In genomic region chr19:40612831-40613668, GRCh38 we compare ENCODE assay signal across 7 cellular contexts. TPM values are rescaled to one million over a fixed set of nuclear protein-coding genes. Genes with fewer than 3 reads are reported as not detected.
DNase-seq lines count a peak whose midpoint lies in the region; ATAC-seq, FAIRE-seq and TF ChIP-seq lines count a peak whose summit lies in the region.

No MANE protein-coding gene starts in this region.

- H3K79me2 ChIP-seq in keratinocyte (ENCODE audit: control insufficient read depth, insufficient read depth, low read length) (peaks cover 17% of the 10 kb centered on the region), PC-3 (ENCODE audit: low read length) (no peaks in the 10 kb centered on the region)

- peaks cover 2% of the 10 kb centered on the region for H3K36me3 ChIP-seq in H7 (replicated peaks; ENCODE audit: control insufficient read depth, insufficient read depth, low read length)
- H3K36me3 ChIP-seq in adipocyte (ENCODE audit: control insufficient read depth, insufficient read depth, low read length, severe bottlenecking) = no peaks in the 10 kb centered on the region
- H3K36me3 ChIP-seq in keratinocyte (ENCODE audit: control insufficient read depth in 2 of 2, extremely low read depth in 1 of 2, insufficient read depth in 2 of 2, low read length in 2 of 2) = peaks cover 5 to 8% of the 10 kb centered on the region in 2 experiments
- H3K36me3 ChIP-seq in PC-3 (ENCODE audit: low read depth, low read length) = no peaks in the 10 kb centered on the region

- H3K9me2 ChIP-seq in PC-3 (replicated peaks; ENCODE audit: low read length) = no peaks in the 10 kb centered on the region

- peaks cover 40% of the 10 kb centered on the region for H3K27me3 ChIP-seq in H7 (ENCODE audit: control insufficient read depth, insufficient read depth, low read length)
- H3K27me3 ChIP-seq in adipocyte (replicated peaks; ENCODE audit: control insufficient read depth, insufficient read depth, low read length) = no peaks in the 10 kb centered on the region
- no peaks in the 10 kb centered on the region for H3K27me3 ChIP-seq in keratinocyte (ENCODE audit: control insufficient read depth, extremely low read depth, insufficient read depth, low read length)
- no peaks in the 10 kb centered on the region for H3K27me3 ChIP-seq in PC-3 (ENCODE audit: low read length)

- H3K9me1 ChIP-seq in keratinocyte (ENCODE audit: control insufficient read depth, extremely low read depth, insufficient read depth, low read length) = no peaks in the 10 kb centered on the region

- H4K20me1 ChIP-seq in keratinocyte (ENCODE audit: control insufficient read depth, extremely low read depth, insufficient read depth, low read length) = no peaks in the 10 kb centered on the region
- H4K20me1 ChIP-seq in PC-3 (ENCODE audit: low read length) = no peaks in the 10 kb centered on the region

- CTCF ChIA-PET in PC-3 (lab: Charles Lee) = no interaction called here

- POLR2A ChIA-PET in PC-3 (lab: Charles Lee; ENCODE audit: unreplicated experiment) = no interaction called here

- no peak overlapping the region for H3K9ac ChIP-seq in adipocyte (ENCODE audit: low read length)
- peak overlapping the region; percentile 84 for H3K9ac ChIP-seq in keratinocyte (ENCODE audit: control insufficient read depth, extremely low read depth, insufficient read depth, low read length)
- H3K9ac ChIP-seq in PC-3 (ENCODE audit: low read length) = no peak overlapping the region

- dilution Hi-C loops in keratinocyte (cut with MboI; ENCODE audit: extremely low pct_ligation_motif_present, low sequenced_read_pairs) = no loop called here

- peak overlapping the region; percentile 84 for H3K4me3 ChIP-seq in H7 (ENCODE audit: insufficient read depth, low read depth, low read length)
- peak overlapping the region; percentile 90 for H3K4me3 ChIP-seq in adipocyte (ENCODE audit: low read length)
- H3K4me3 ChIP-seq in keratinocyte (ENCODE audit: control insufficient read depth in 2 of 3, extremely low read depth in 1 of 3, insufficient read depth in 2 of 3, low read depth in 1 of 3, low read length in 3 of 3) = peak overlapping the region; percentile 58 to 90 (median 83)
- no peak overlapping the region for H3K4me3 ChIP-seq in PC-3 (ENCODE audit: low read length)

- FAIRE-seq in keratinocyte (lab: Jason Lieb, UNC) = no peak

- no peaks in the 10 kb centered on the region for H3F3A ChIP-seq in PC-3 (ENCODE audit: low read length, unreplicated experiment)

- H3K4me2 ChIP-seq in keratinocyte (ENCODE audit: control insufficient read depth, extremely low read depth, insufficient read depth, low read depth, low read length) (peak overlapping the region; percentile 92), PC-3 (ENCODE audit: low read length) (no peak overlapping the region)

- DNase-seq in H7 (peak; percentile 98), SKM-1 (lab: John Stamatoyannopoulos, UW; ENCODE audit: unreplicated experiment) (peak; percentile 76), adipocyte (ENCODE audit: low read depth) (peak; percentile 41), keratinocyte (ENCODE audit: low read depth, low spot score) (no peak), PC-3 (no peak)
- peak; percentile 69 to 84 (median 70) for DNase-seq in stimulated activated CD4-positive, alpha-beta T cell treated with anti-CD3 and anti-CD28 coated beads, TNF-alpha, amount 100 ng/mL, for 24 hours (ENCODE audit: low read depth in 3 of 3)

- no peak for TF ChIP-seq CTCF in keratinocyte (optimal IDR thresholded peaks at IDR 0.05 in 1 of 3, IDR thresholded peaks at IDR 0.05 in 1 of 3, conservative IDR thresholded peaks at IDR 0.05 in 1 of 3; ENCODE audit: extremely low read depth in 1 of 3, insufficient read depth in 2 of 3, low read length in 3 of 3)
- no peak for TF ChIP-seq CTCF in PC-3 (conservative IDR thresholded peaks at IDR 0.05; ENCODE audit: low read depth, low read length)

- H2AFZ ChIP-seq in keratinocyte (ENCODE audit: control insufficient read depth, low read length) = peak overlapping the region; percentile 82
- no peak overlapping the region for H2AFZ ChIP-seq in PC-3 (ENCODE audit: low read length)

- H3K27ac ChIP-seq in keratinocyte (ENCODE audit: control insufficient read depth, insufficient read depth, low read length) = peak overlapping the region; percentile 91
- no peak overlapping the region for H3K27ac ChIP-seq in PC-3 (ENCODE audit: low read length)

- no TSS peak for BruUV-seq in PC-3 (replicated peaks; lab: Mats Ljungman, UMichigan)

- H3K9me3 ChIP-seq in adipocyte (ENCODE audit: control insufficient read depth, low read length) (no peaks in the 10 kb centered on the region), keratinocyte (ENCODE audit: control insufficient read depth, low read depth, low read length) (no peaks in the 10 kb centered on the region), PC-3 (ENCODE audit: low read length) (no peaks in the 10 kb centered on the region)

- intact Hi-C loops in PC-3 (cut with micrococcal nuclease) = no loop called here

- H3K4me1 ChIP-seq in adipocyte (ENCODE audit: control insufficient read depth, insufficient read depth, low read length) (no peaks in the 10 kb centered on the region), keratinocyte (ENCODE audit: control insufficient read depth, extremely low read depth, insufficient read depth, low read length) (peaks cover 40% of the 10 kb centered on the region), PC-3 (ENCODE audit: insufficient read depth, low read length) (peaks cover 18% of the 10 kb centered on the region)

- ATAC-seq in HG03469 (IDR thresholded peaks at IDR 0.05; ENCODE audit: unreplicated experiment) = no peak
- ATAC-seq in PC-3 = no peak

RNA-seq across cellular contexts. Expression of gene LTBP4, which starts 11.9 kb away (rescaled TPM):
- 54.6 and 83.1 TPM in 2 replicates for total RNA-seq in H7 (2014; rRNA removed; shearing (Covaris generic))
- polyA plus RNA-seq in keratinocyte = 25.9 to 48.0 TPM (median 29.6 TPM) in 3 replicates
- 18.4 TPM for polyA plus RNA-seq in keratinocyte (2011; ENCODE audit: low read depth)
- polyA plus RNA-seq in keratinocyte (2011; cell fraction: cytosol; rRNA removed) = 16.2 and 40.9 TPM in 2 replicates
- polyA plus RNA-seq in keratinocyte (2011; cell fraction: nucleus; rRNA removed) = 171 and 248 TPM in 2 replicates
- polyA plus RNA-seq in keratinocyte (2012; ENCODE audit: low replicate concordance) = 67.3 and 104 TPM in 2 replicates
- polyA minus RNA-seq in keratinocyte = 23.7 to 113 TPM (median 33.0 TPM) in 3 replicates
- polyA minus RNA-seq in keratinocyte (2011; cell fraction: cytosol; rRNA and poly(A)+ RNA removed) = 63.9 TPM
- polyA minus RNA-seq in keratinocyte (2011; cell fraction: nucleus; rRNA and poly(A)+ RNA removed) = 56.5 and 60.9 TPM in 2 replicates
- total RNA-seq in PC-3 (2014; rRNA removed) = 8.9 and 16.7 TPM in 2 replicates

RNA-seq across cellular contexts. Expression of gene SHKBP1, which starts 36.4 kb away (rescaled TPM):
- total RNA-seq in H7 (2014; rRNA removed; shearing (Covaris generic)) = 52.3 and 58.2 TPM in 2 replicates
- polyA plus RNA-seq in keratinocyte = 20.2 to 41.3 TPM (median 27.2 TPM) in 3 replicates
- 27.1 TPM for polyA plus RNA-seq in keratinocyte (2011; ENCODE audit: low read depth)
- polyA plus RNA-seq in keratinocyte (2011; cell fraction: cytosol; rRNA removed) = 25.3 and 42.4 TPM in 2 replicates
- 36.2 and 53.8 TPM in 2 replicates for polyA plus RNA-seq in keratinocyte (2011; cell fraction: nucleus; rRNA removed)
- polyA plus RNA-seq in keratinocyte (2012; ENCODE audit: low replicate concordance) = 45.0 and 60.3 TPM in 2 replicates
- 50.2 to 86.6 TPM (median 52.0 TPM) in 3 replicates for polyA minus RNA-seq in keratinocyte
- 144 TPM for polyA minus RNA-seq in keratinocyte (2011; cell fraction: cytosol; rRNA and poly(A)+ RNA removed)
- 31.9 and 39.0 TPM in 2 replicates for polyA minus RNA-seq in keratinocyte (2011; cell fraction: nucleus; rRNA and poly(A)+ RNA removed)
- 43.0 and 63.2 TPM in 2 replicates for total RNA-seq in PC-3 (2014; rRNA removed)

Comparison
In these comparisons a context has a peak if more than half of its experiments do, and no peak if none do; other contexts are left out.
1. DNase-seq: peak in H7 (single experiment), SKM-1 (single experiment), adipocyte (single experiment) and stimulated activated CD4-positive, alpha-beta T cell treated with anti-CD3 and anti-CD28 coated beads, TNF-alpha, amount 100 ng/mL, for 24 hours (3 of 3); none in keratinocyte (single experiment) and PC-3 (single experiment).